Comparison of ENCODE assay signal across 13 cellular contexts in genomic region chr1:203135636-203136305, GRCh38. TPM values are rescaled to one million over a fixed set of nuclear protein-coding genes. Genes with fewer than 3 reads are reported as not detected.
DNase-seq lines count a peak whose midpoint lies in the region; ATAC-seq, FAIRE-seq and TF ChIP-seq lines count a peak whose summit lies in the region.
"Had no signal": no experiment of that assay in that cellular context is flagged by ENCODE, and none has a peak within 500 bp of the region (broad histone marks: within the 10 kb centered on the region; RNA-seq: fewer than 3 reads in every experiment).

No MANE protein-coding gene starts in this region.

- peaks cover 0 to 14% (median 2%) of the 10 kb centered on the region in 5 donors for H3K27me3 Mint-ChIP-seq in naive thymus-derived CD4-positive, alpha-beta T cell
- H3K27me3 Mint-ChIP-seq: activated naive CD8-positive, alpha-beta T cell had no signal

- no peaks in the 10 kb centered on the region for H4K20me1 ChIP-seq in GM12878 (ENCODE audit: control insufficient read depth, insufficient read depth)

- peak; percentile 22; the same call in 2 of the 3 replicates for ATAC-seq in GM12878
- peak; percentile 57 for ATAC-seq in naive thymus-derived CD4-positive, alpha-beta T cell
- no peak for ATAC-seq in HG03196 (IDR thresholded peaks at IDR 0.05; ENCODE audit: unreplicated experiment)
- ATAC-seq: gastrocnemius medialis, left ventricle myocardium superior had no signal

- no peak for TF ChIP-seq RAD21 in GM12878 (IDR thresholded peaks at IDR 0.05; ENCODE audit: insufficient read depth, low read depth, low read length)

- no peak for FAIRE-seq in GM12878 (lab: Jason Lieb, UNC)

- no peak overlapping the region for H3K4me2 ChIP-seq in GM12878 (ENCODE audit: control insufficient read depth, insufficient read depth)

- H3K9me3 Mint-ChIP-seq in naive thymus-derived CD4-positive, alpha-beta T cell, result no peaks in the 10 kb centered on the region

- H3K36me3 ChIP-seq in GM12878 (ENCODE audit: control insufficient read depth in 2 of 2, insufficient read depth in 2 of 2, low read length in 1 of 2), result no peaks in the 10 kb centered on the region
- H3K36me3 ChIP-seq in naive thymus-derived CD4-positive, alpha-beta T cell (ENCODE audit: control insufficient read depth in 2 of 3, insufficient read depth in 3 of 3, low read length in 3 of 3), result no peaks in the 10 kb centered on the region
- no peaks in the 10 kb centered on the region for H3K36me3 ChIP-seq in HAP-1 (replicated peaks)
- H3K36me3 ChIP-seq: gastrocnemius medialis had no signal

- H3K4me3 Mint-ChIP-seq in naive thymus-derived CD4-positive, alpha-beta T cell, result no peak overlapping the region
- H3K4me3 Mint-ChIP-seq: activated naive CD8-positive, alpha-beta T cell had no signal

- no peak overlapping the region for H2AFZ ChIP-seq in GM12878 (ENCODE audit: control insufficient read depth, low read depth, low read length)

- H3K79me2 ChIP-seq in GM12878 (ENCODE audit: control insufficient read depth, insufficient read depth, low read length), result no peaks in the 10 kb centered on the region

- no peaks in the 10 kb centered on the region for H3K4me1 ChIP-seq in GM12878 (ENCODE audit: control insufficient read depth, insufficient read depth, low read length)
- no peaks in the 10 kb centered on the region for H3K4me1 ChIP-seq in naive thymus-derived CD4-positive, alpha-beta T cell (ENCODE audit: control insufficient read depth in 2 of 2, insufficient read depth in 2 of 2, low read length in 2 of 2)
- no peaks in the 10 kb centered on the region for H3K4me1 ChIP-seq in HAP-1
- H3K4me1 ChIP-seq: gastrocnemius medialis had no signal

- in situ Hi-C loops in GM12878 (cut with MboI) (no loop called here), HAP-1 (cut with MboI; ENCODE audit: low sequenced_read_pairs) (no loop called here)

- no peak for TF ChIP-seq EP300 in GM12878 (IDR thresholded peaks at IDR 0.05; ENCODE audit: borderline replicate concordance in 1 of 2, control insufficient read depth in 1 of 2, low read depth in 2 of 2, low read length in 2 of 2)

- intact Hi-C loops in GM12878 (cut with micrococcal nuclease; ENCODE audit: unreplicated experiment), result no loop called here
- intact Hi-C loops in naive thymus-derived CD4-positive, alpha-beta T cell (cut with micrococcal nuclease), result no loop called here

- TF ChIP-seq POLR2A in GM12878 (IDR thresholded peaks at IDR 0.05; ENCODE audit: low read depth, low read length), result no peak

- no peak overlapping the region for H3K9ac ChIP-seq in GM12878 (ENCODE audit: control insufficient read depth, insufficient read depth, low read length)

- peak overlapping the region in 1 of 9 donors; percentile 37 for H3K27ac Mint-ChIP-seq in naive thymus-derived CD4-positive, alpha-beta T cell
- H3K27ac Mint-ChIP-seq: activated naive CD8-positive, alpha-beta T cell had no signal

- H3K9me3 ChIP-seq in GM12878 (replicated peaks; ENCODE audit: control insufficient read depth, insufficient read depth, low read length), result no peaks in the 10 kb centered on the region
- no peaks in the 10 kb centered on the region for H3K9me3 ChIP-seq in naive thymus-derived CD4-positive, alpha-beta T cell (ENCODE audit: control insufficient read depth in 2 of 3, low read length in 3 of 3)
- no peaks in the 10 kb centered on the region for H3K9me3 ChIP-seq in HAP-1
- H3K9me3 ChIP-seq: gastrocnemius medialis had no signal

- RAD21 ChIA-PET in GM12878 (lab: Charles Lee; ENCODE audit: unreplicated experiment), result no interaction called here

- H3K4me3 ChIP-seq in GM12878, result no peak overlapping the region
- no peak overlapping the region for H3K4me3 ChIP-seq in naive thymus-derived CD4-positive, alpha-beta T cell (ENCODE audit: low read length)
- H3K4me3 ChIP-seq in HAP-1, result no peak overlapping the region
- H3K4me3 ChIP-seq: gastrocnemius medialis had no signal

- WGBS in GM12878 (ENCODE audit: insufficient coverage, insufficient replicate concordance, low lambda C conversion rate, missing lambda C conversion rate), result 6% methylated on average over 8 of the region's 8 CpGs

- no TSS peak for BruUV-seq in GM12878 (replicated peaks; lab: Mats Ljungman, UMichigan)

- peak; percentile 27 for DNase-seq in GDM1 (lab: John Stamatoyannopoulos, UW)
- DNase-seq in NAMALWA (ENCODE audit: low spot score), result peak; percentile 21
- DNase-seq in GM12878 (ENCODE audit: low read depth, low spot score), result no peak
- no peak for DNase-seq in naive thymus-derived CD4-positive, alpha-beta T cell
- DNase-seq in activated CD4-positive, CD25-positive, alpha-beta regulatory T cell treated with anti-CD3 and anti-CD28 coated beads, Interleukin-2, amount 50 U/mL, for 72 hours, result no peak
- DNase-seq in HAP-1 (ENCODE audit: low spot score in 2 of 2), result no peak
- DNase-seq in ecto neural progenitor cell (ENCODE audit: low spot score), result no peak
- DNase-seq: gastrocnemius medialis, left ventricle myocardium superior, NCI-H510A had no signal

- no peak for TF ChIP-seq CTCF in GM12878 (IDR thresholded peaks at IDR 0.05 in 2 of 3, conservative IDR thresholded peaks at IDR 0.05 in 1 of 3; ENCODE audit: control insufficient read depth in 2 of 3, extremely low read depth in 1 of 3, insufficient read depth in 1 of 3, low read depth in 3 of 3, low read length in 3 of 3)

- SMC1A ChIA-PET in GM12878 (lab: Charles Lee; ENCODE audit: uncharacterized antibody, unreplicated experiment), result no interaction called here

- CTCF ChIA-PET in GM12878 (lab: Yijun Ruan, JAX), result interaction anchor here (1.5 kb wide), 1 partner anchor 17 kb away, joined by 3 read pairs; no protein-coding TSS in a partner anchor
- CTCF ChIA-PET in naive thymus-derived CD4-positive, alpha-beta T cell (lab: Charles Lee), result no interaction called here

- POLR2A ChIA-PET in GM12878 (lab: Charles Lee), result no interaction called here
- POLR2A ChIA-PET in naive thymus-derived CD4-positive, alpha-beta T cell (lab: Charles Lee), result no interaction called here

- H3K4me1 Mint-ChIP-seq in naive thymus-derived CD4-positive, alpha-beta T cell, result peaks cover 0 to 6% (median 4%) of the 10 kb centered on the region in 7 donors

- H3K36me3 Mint-ChIP-seq in naive thymus-derived CD4-positive, alpha-beta T cell, result no peaks in the 10 kb centered on the region
- H3K36me3 Mint-ChIP-seq: activated naive CD8-positive, alpha-beta T cell had no signal

- no peak overlapping the region for H3K27ac ChIP-seq in GM12878 (ENCODE audit: control insufficient read depth, insufficient read depth)
- H3K27ac ChIP-seq in naive thymus-derived CD4-positive, alpha-beta T cell (ENCODE audit: low read depth, low read length), result no peak overlapping the region
- H3K27ac ChIP-seq: gastrocnemius medialis had no signal

- H3K27me3 ChIP-seq in GM12878 (replicated peaks in 1 of 2; ENCODE audit: control insufficient read depth in 2 of 2, insufficient read depth in 2 of 2, low read length in 1 of 2) (peaks cover 9% of the 10 kb centered on the region in 2 experiments; a peak in 3 of 4 replicates), HAP-1 (ENCODE audit: low read depth) (no peaks in the 10 kb centered on the region)
- H3K27me3 ChIP-seq in naive thymus-derived CD4-positive, alpha-beta T cell (ENCODE audit: control insufficient read depth in 2 of 2, insufficient read depth in 2 of 2, low read length in 2 of 2), result no peaks in the 10 kb centered on the region
- H3K27me3 ChIP-seq: gastrocnemius medialis had no signal

RNA-seq across cellular contexts. Expression of gene ADORA1, which starts 8.2 kb away (rescaled TPM):
- total RNA-seq in GM12878 (2013; cell fraction: nucleolus; rRNA removed), result not detected in 2 replicates
- total RNA-seq in GM12878 (2014; rRNA removed), result not detected in 2 replicates
- total RNA-seq in GM12878 (2014; rRNA removed; fragmentation: Illumina TruSeq; extraction: Trizol), result not detected in 2 replicates
- total RNA-seq in GM12878 (2021), result not detected in 2 replicates
- polyA plus RNA-seq in GM12878 (2011; ENCODE audit: low read depth), result not detected
- not detected in 2 replicates for polyA plus RNA-seq in GM12878 (2011; rRNA removed)
- polyA plus RNA-seq in GM12878 (2011; cell fraction: cytosol; rRNA removed), result 0.07 TPM in 1 of 2 replicates, not detected in the other
- 0.20 TPM in 1 of 2 replicates, not detected in the other for polyA plus RNA-seq in GM12878 (2011; cell fraction: nucleus; rRNA removed)
- polyA plus RNA-seq in GM12878 (2012), result 0.07 TPM in 1 of 2 replicates, not detected in the other
- not detected in 2 replicates for polyA plus RNA-seq in GM12878 (2014; fragmentation: Illumina TruSeq; extraction: Trizol)
- not detected for polyA plus RNA-seq in GM12878 (2014; fragmentation: Nextera tagmentation; extraction: Ambion mirVana)
- polyA plus RNA-seq in GM12878 (2014; rRNA removed), result not detected in 2 replicates
- polyA plus RNA-seq in GM12878 (2016; fragmentation: Nextera tagmentation; extraction: Ambion mirVana), result not detected
- not detected in 2 replicates for polyA minus RNA-seq in GM12878 (2011; rRNA and poly(A)+ RNA removed)
- not detected in 2 replicates for polyA minus RNA-seq in GM12878 (2011; cell fraction: cytosol; rRNA and poly(A)+ RNA removed)
- 0.38 TPM in 1 of 2 replicates, not detected in the other for polyA minus RNA-seq in GM12878 (2011; cell fraction: nucleus; rRNA and poly(A)+ RNA removed)
- total RNA-seq in naive thymus-derived CD4-positive, alpha-beta T cell, result under 1 TPM in 1 of 5 experiments, not detected in 4; 0.44 TPM
- polyA plus RNA-seq in naive thymus-derived CD4-positive, alpha-beta T cell, result not detected

RNA-seq across cellular contexts. Expression of gene MYBPH, which starts 39.9 kb away (rescaled TPM):
- not detected in 2 replicates for total RNA-seq in GM12878 (2013; cell fraction: nucleolus; rRNA removed)
- total RNA-seq in GM12878 (2014; rRNA removed) (0.05 and 0.06 TPM in 2 replicates), GM12878 (2014; rRNA removed; fragmentation: Illumina TruSeq; extraction: Trizol) (not detected in 2 replicates), GM12878 (2021) (not detected in 2 replicates)
- not detected for polyA plus RNA-seq in GM12878 (2011; ENCODE audit: low read depth)
- polyA plus RNA-seq in GM12878 (2011; rRNA removed) (not detected in 2 replicates), GM12878 (2014; fragmentation: Illumina TruSeq; extraction: Trizol) (0.10 TPM in 1 of 2 replicates, not detected in the other), GM12878 (2014; fragmentation: Nextera tagmentation; extraction: Ambion mirVana) (not detected), GM12878 (2014; rRNA removed) (0.10 and 0.13 TPM in 2 replicates), GM12878 (2016; fragmentation: Nextera tagmentation; extraction: Ambion mirVana) (not detected)
- 0.04 TPM in 1 of 2 replicates, not detected in the other for polyA plus RNA-seq in GM12878 (2011; cell fraction: cytosol; rRNA removed)
- polyA plus RNA-seq in GM12878 (2011; cell fraction: nucleus; rRNA removed), result 0.09 TPM in 1 of 2 replicates, not detected in the other
- polyA plus RNA-seq in GM12878 (2012), result not detected in 2 replicates
- not detected in 2 replicates for polyA minus RNA-seq in GM12878 (2011; rRNA and poly(A)+ RNA removed)
- not detected in 2 replicates for polyA minus RNA-seq in GM12878 (2011; cell fraction: cytosol; rRNA and poly(A)+ RNA removed)
- polyA minus RNA-seq in GM12878 (2011; cell fraction: nucleus; rRNA and poly(A)+ RNA removed), result not detected in 2 replicates
- not detected for total RNA-seq in naive thymus-derived CD4-positive, alpha-beta T cell
- not detected for polyA plus RNA-seq in naive thymus-derived CD4-positive, alpha-beta T cell
- total RNA-seq: left ventricle myocardium superior, posterior vena cava had no signal

RNA-seq across cellular contexts. Expression of gene MYOG, which starts 50.0 kb away (rescaled TPM):
- total RNA-seq in GM12878 (2013; cell fraction: nucleolus; rRNA removed), result not detected in 2 replicates
- total RNA-seq in GM12878 (2014; rRNA removed) (not detected in 2 replicates), GM12878 (2014; rRNA removed; fragmentation: Illumina TruSeq; extraction: Trizol) (not detected in 2 replicates), GM12878 (2021) (not detected in 2 replicates)
- not detected for polyA plus RNA-seq in GM12878 (2011; ENCODE audit: low read depth)
- polyA plus RNA-seq in GM12878 (2011; rRNA removed) (not detected in 2 replicates), GM12878 (2014; fragmentation: Illumina TruSeq; extraction: Trizol) (not detected in 2 replicates), GM12878 (2014; fragmentation: Nextera tagmentation; extraction: Ambion mirVana) (not detected), GM12878 (2014; rRNA removed) (0.05 TPM in 1 of 2 replicates, not detected in the other), GM12878 (2016; fragmentation: Nextera tagmentation; extraction: Ambion mirVana) (not detected)
- polyA plus RNA-seq in GM12878 (2011; cell fraction: cytosol; rRNA removed), result not detected in 2 replicates
- not detected in 2 replicates for polyA plus RNA-seq in GM12878 (2011; cell fraction: nucleus; rRNA removed)
- not detected in 2 replicates for polyA plus RNA-seq in GM12878 (2012)
- not detected in 2 replicates for polyA minus RNA-seq in GM12878 (2011; rRNA and poly(A)+ RNA removed)
- not detected in 2 replicates for polyA minus RNA-seq in GM12878 (2011; cell fraction: cytosol; rRNA and poly(A)+ RNA removed)
- polyA minus RNA-seq in GM12878 (2011; cell fraction: nucleus; rRNA and poly(A)+ RNA removed), result not detected in 2 replicates
- total RNA-seq in naive thymus-derived CD4-positive, alpha-beta T cell, result not detected
- not detected for polyA plus RNA-seq in naive thymus-derived CD4-positive, alpha-beta T cell
- total RNA-seq: left ventricle myocardium superior, posterior vena cava had no signal

RNA-seq across cellular contexts. Expression of gene CHI3L1, which starts 50.7 kb away (rescaled TPM):
- 0.44 and 0.84 TPM in 2 replicates for total RNA-seq in GM12878 (2013; cell fraction: nucleolus; rRNA removed)
- total RNA-seq in GM12878 (2014; rRNA removed) (0.34 and 0.38 TPM in 2 replicates), GM12878 (2014; rRNA removed; fragmentation: Illumina TruSeq; extraction: Trizol) (0.09 and 0.22 TPM in 2 replicates), GM12878 (2021) (0.24 and 0.44 TPM in 2 replicates)
- polyA plus RNA-seq in GM12878 (2011; ENCODE audit: low read depth), result 0.37 TPM
- polyA plus RNA-seq in GM12878 (2011; rRNA removed) (0.29 and 0.77 TPM in 2 replicates), GM12878 (2014; fragmentation: Illumina TruSeq; extraction: Trizol) (0.19 and 0.21 TPM in 2 replicates), GM12878 (2014; fragmentation: Nextera tagmentation; extraction: Ambion mirVana) (under 1 TPM; 0.10 to 0.26 TPM), GM12878 (2014; rRNA removed) (0.44 and 0.65 TPM in 2 replicates), GM12878 (2016; fragmentation: Nextera tagmentation; extraction: Ambion mirVana) (1 to 10 TPM; 1.2 to 1.7 TPM)
- 0.43 and 0.80 TPM in 2 replicates for polyA plus RNA-seq in GM12878 (2011; cell fraction: cytosol; rRNA removed)
- 2.4 and 4.3 TPM in 2 replicates for polyA plus RNA-seq in GM12878 (2011; cell fraction: nucleus; rRNA removed)
- polyA plus RNA-seq in GM12878 (2012), result 0.20 and 0.79 TPM in 2 replicates
- 0.21 TPM in 1 of 2 replicates, not detected in the other for polyA minus RNA-seq in GM12878 (2011; rRNA and poly(A)+ RNA removed)
- polyA minus RNA-seq in GM12878 (2011; cell fraction: cytosol; rRNA and poly(A)+ RNA removed), result not detected in 2 replicates
- polyA minus RNA-seq in GM12878 (2011; cell fraction: nucleus; rRNA and poly(A)+ RNA removed), result 0.12 TPM in 1 of 2 replicates, not detected in the other
- total RNA-seq in naive thymus-derived CD4-positive, alpha-beta T cell, result 1 to 10 TPM in 1 of 5 experiments, under 1 TPM in 1, not detected in 3; 0.32 to 1.3 TPM
- polyA plus RNA-seq in naive thymus-derived CD4-positive, alpha-beta T cell, result not detected

Comparison
In these comparisons a context has a peak if more than half of its experiments do, and no peak if none do; other contexts are left out.
1. DNase-seq: peak in GDM1 (single experiment) and NAMALWA (single experiment); none in GM12878 (single experiment), naive thymus-derived CD4-positive, alpha-beta T cell (0 of 9), activated CD4-positive, CD25-positive, alpha-beta regulatory T cell treated with anti-CD3 and anti-CD28 coated beads, Interleukin-2, amount 50 U/mL, for 72 hours (single experiment), HAP-1 (0 of 2) and ecto neural progenitor cell (single experiment).